In the genomic region with DNA sequence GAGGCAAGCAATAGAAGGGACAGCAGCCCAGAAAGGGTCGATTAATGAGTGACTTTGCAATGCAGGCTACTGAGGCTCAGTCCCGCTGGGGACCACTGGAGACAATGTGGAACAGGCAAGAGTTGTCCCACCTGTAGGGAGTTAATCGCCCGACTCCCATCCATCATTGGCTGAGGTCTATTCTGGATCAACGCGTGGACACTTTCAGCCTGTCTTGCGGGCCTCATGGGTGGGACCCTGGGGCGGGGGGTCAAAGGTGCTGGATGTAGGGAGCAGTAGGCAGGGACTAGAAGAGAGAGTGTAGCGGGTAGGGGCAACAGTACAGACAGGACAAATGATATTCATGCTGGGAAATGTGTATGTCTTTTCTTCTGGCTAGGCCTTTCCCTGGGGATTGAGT, we compare ENCODE assay signal across 22 cellular contexts. TPM values are rescaled to one million over a fixed set of nuclear protein-coding genes. Genes with fewer than 3 reads are reported as not detected.
DNase-seq lines count a peak whose midpoint lies in the region; ATAC-seq and TF ChIP-seq lines count a peak whose summit lies in the region.
"Had no signal": no experiment of that assay in that cellular context is flagged by ENCODE, and none has a peak within 500 bp of the region (broad histone marks: within the 10 kb centered on the region; RNA-seq: fewer than 3 reads in every experiment).

No MANE protein-coding gene starts in this region.

- H3K9me3 Mint-ChIP-seq in activated CD8-positive, alpha-beta memory T cell treated with anti-CD3 and anti-CD28 coated beads, Interleukin-2, amount 10 ng/mL, durations not matched to agents 7 days and 5 days (ENCODE audit: low read depth), result peaks cover 6% of the 10 kb centered on the region

- H3K27ac ChIP-seq in WERI-Rb-1, result no peak overlapping the region
- H3K27ac ChIP-seq: BLaER1, GM23248 had no signal

- no peak for ATAC-seq in activated CD8-positive, alpha-beta memory T cell treated with anti-CD3 and anti-CD28 coated beads, Interleukin-2, amount 10 ng/mL, durations not matched to agents 7 days and 5 days
- ATAC-seq in GM21447 (IDR thresholded peaks at IDR 0.05; ENCODE audit: unreplicated experiment), result no peak

- no peaks in the 10 kb centered on the region for H3K27me3 ChIP-seq in WERI-Rb-1 (ENCODE audit: insufficient read depth, low read depth, severe bottlenecking)
- H3K27me3 ChIP-seq: BLaER1 had no signal

- CTCF ChIA-PET in activated CD8-positive, alpha-beta memory T cell treated with anti-CD3 and anti-CD28 coated beads, Interleukin-2, amount 10 ng/mL, durations not matched to agents 7 days and 5 days (lab: Charles Lee), result interaction anchor here (1.6 kb wide), 1 partner anchor 14 kb away, joined by 5 read pairs; no protein-coding TSS in a partner anchor

- no peak overlapping the region for H3K4me3 ChIP-seq in WERI-Rb-1 (ENCODE audit: low read depth, low read length)
- H3K4me3 ChIP-seq: BLaER1, GM23248 had no signal

- no peak overlapping the region for H3K27ac Mint-ChIP-seq in activated CD8-positive, alpha-beta memory T cell treated with anti-CD3 and anti-CD28 coated beads, Interleukin-2, amount 10 ng/mL, durations not matched to agents 7 days and 5 days
- H3K27ac Mint-ChIP-seq: CD4-positive, CD25-positive, alpha-beta regulatory T cell had no signal

- H3K4me1 Mint-ChIP-seq in activated CD8-positive, alpha-beta memory T cell treated with anti-CD3 and anti-CD28 coated beads, Interleukin-2, amount 10 ng/mL, durations not matched to agents 7 days and 5 days, result peaks cover 5% of the 10 kb centered on the region

- no peaks in the 10 kb centered on the region for H3K36me3 ChIP-seq in WERI-Rb-1
- H3K36me3 ChIP-seq: BLaER1 had no signal

- no peaks in the 10 kb centered on the region for H3K9me3 ChIP-seq in WERI-Rb-1 (ENCODE audit: severe bottlenecking)

- no peak for TF ChIP-seq CTCF in WERI-Rb-1 (IDR thresholded peaks at IDR 0.05; ENCODE audit: low read depth, low read length)

- DNase-seq in activated CD8-positive, alpha-beta memory T cell treated with anti-CD3 and anti-CD28 coated beads, Interleukin-2, amount 50 U/mL, for 48 hours, result peak; percentile 29
- DNase-seq in activated CD8-positive, alpha-beta memory T cell treated with anti-CD3 and anti-CD28 coated beads, Interleukin-2, amount 10 ng/mL, durations not matched to agents 7 days and 5 days, result no peak
- DNase-seq in WERI-Rb-1 (peak; percentile 4), islet precursor cell (peak; percentile 30), AG20443 (ENCODE audit: low spot score) (no peak), LoVo (ENCODE audit: low spot score) (no peak)
- DNase-seq in stimulated activated CD8-positive, alpha-beta memory T cell treated with anti-CD3 and anti-CD28 coated beads, Interleukin-4, amount 100 ng/mL, for 48 hours, result peak; percentile 18
- DNase-seq: CD4-positive, CD25-positive, alpha-beta regulatory T cell; DMS153; DND-41; GM23248; H7; NCI-H1092; NCI-H1417 treated with DMSO at 0.1 percent for 48 hours; NCI-H1694 treated with DMSO at 0.1 percent for 48 hours; NCI-H2081; NCI-H2227 treated with DMSO at 0.1 percent for 48 hours; NCI-H526 treated with DMSO at 0.1 percent for 48 hours; RPMI8226; SHP77 had no signal

- peaks cover 8% of the 10 kb centered on the region for H3K36me3 Mint-ChIP-seq in activated CD8-positive, alpha-beta memory T cell treated with anti-CD3 and anti-CD28 coated beads, Interleukin-2, amount 10 ng/mL, durations not matched to agents 7 days and 5 days

- peaks cover 9% of the 10 kb centered on the region for H3K27me3 Mint-ChIP-seq in activated CD8-positive, alpha-beta memory T cell treated with anti-CD3 and anti-CD28 coated beads, Interleukin-2, amount 10 ng/mL, durations not matched to agents 7 days and 5 days

- H3K4me3 Mint-ChIP-seq in activated CD8-positive, alpha-beta memory T cell treated with anti-CD3 and anti-CD28 coated beads, Interleukin-2, amount 10 ng/mL, durations not matched to agents 7 days and 5 days, result no peak overlapping the region

RNA-seq across cellular contexts. Expression of a gene that starts 6.1 kb away (rescaled TPM):
- 100 to 1,000 TPM in 1 of 2 experiments, 10 to 100 TPM in 1; 95.5 to 112 TPM for total RNA-seq in activated CD8-positive, alpha-beta memory T cell treated with anti-CD3 and anti-CD28 coated beads, Interleukin-2, amount 10 ng/mL, durations not matched to agents 7 days and 5 days

RNA-seq across cellular contexts. Expression of a gene that starts 12.8 kb away (rescaled TPM):
- total RNA-seq in activated CD8-positive, alpha-beta memory T cell treated with anti-CD3 and anti-CD28 coated beads, Interleukin-2, amount 10 ng/mL, durations not matched to agents 7 days and 5 days, result 100 to 1,000 TPM in 1 of 2 experiments, 10 to 100 TPM in 1; 81.5 to 325 TPM
- total RNA-seq: GM23248 had no signal

RNA-seq across cellular contexts. Expression of a gene that starts 42.2 kb away (rescaled TPM):
- 10 to 100 TPM; 42.8 to 55.4 TPM for total RNA-seq in activated CD8-positive, alpha-beta memory T cell treated with anti-CD3 and anti-CD28 coated beads, Interleukin-2, amount 10 ng/mL, durations not matched to agents 7 days and 5 days

RNA-seq across cellular contexts. Expression of a gene that starts 42.3 kb away (rescaled TPM):
- total RNA-seq in activated CD8-positive, alpha-beta memory T cell treated with anti-CD3 and anti-CD28 coated beads, Interleukin-2, amount 10 ng/mL, durations not matched to agents 7 days and 5 days, result 100 to 1,000 TPM; 211 to 244 TPM

RNA-seq across cellular contexts. Expression of a gene that starts 50.8 kb away (rescaled TPM):
- total RNA-seq in activated CD8-positive, alpha-beta memory T cell treated with anti-CD3 and anti-CD28 coated beads, Interleukin-2, amount 10 ng/mL, durations not matched to agents 7 days and 5 days, result under 1 TPM; 0.64 to 0.68 TPM

Comparison
In these comparisons a context has a peak if more than half of its experiments do, and no peak if none do; other contexts are left out.
1. DNase-seq: peak in activated CD8-positive, alpha-beta memory T cell treated with anti-CD3 and anti-CD28 coated beads, Interleukin-2, amount 50 U/mL, for 48 hours (single experiment), WERI-Rb-1 (single experiment), islet precursor cell (single experiment) and stimulated activated CD8-positive, alpha-beta memory T cell treated with anti-CD3 and anti-CD28 coated beads, Interleukin-4, amount 100 ng/mL, for 48 hours (single experiment); none in activated CD8-positive, alpha-beta memory T cell treated with anti-CD3 and anti-CD28 coated beads, Interleukin-2, amount 10 ng/mL, durations not matched to agents 7 days and 5 days (single experiment), AG20443 (single experiment) and LoVo (single experiment).